Comparison of ENCODE assay signal across 8 cellular contexts in genomic region chr22:15684695-15685094, GRCh38.
DNase-seq lines count a peak whose midpoint lies in the region; ATAC-seq lines count a peak whose summit lies in the region.
"Not testable (repeated sequence)": the region's sequence is repeated elsewhere in the genome, so short reads cannot be mapped to it uniquely, and the experiment has no call there.

No MANE protein-coding gene starts in this region.

- not testable (repeated sequence) for H3K4me1 Mint-ChIP-seq in stimulated activated naive B cell treated with anti-CD40 and anti-IgM and Interleukin-4, amounts not matched to agents 10 μg/mL and 1 μg/mL and 100 μg/mL, for 72 hours

- DNase-seq in stimulated activated naive B cell treated with anti-CD40 and anti-IgM and Interleukin-4, amounts not matched to agents 10 μg/mL and 1 μg/mL and 100 μg/mL, for 72 hours, result not testable (repeated sequence)

- not testable (repeated sequence) for H3K27me3 Mint-ChIP-seq in stimulated activated naive B cell treated with anti-CD40 and anti-IgM and Interleukin-4, amounts not matched to agents 10 μg/mL and 1 μg/mL and 100 μg/mL, for 72 hours

- not testable (repeated sequence) for H3K4me3 Mint-ChIP-seq in stimulated activated naive B cell treated with anti-CD40 and anti-IgM and Interleukin-4, amounts not matched to agents 10 μg/mL and 1 μg/mL and 100 μg/mL, for 72 hours

- not testable (repeated sequence) for H3K27ac Mint-ChIP-seq in stimulated activated naive B cell treated with anti-CD40 and anti-IgM and Interleukin-4, amounts not matched to agents 10 μg/mL and 1 μg/mL and 100 μg/mL, for 72 hours

- not testable (repeated sequence) for H3K36me3 Mint-ChIP-seq in stimulated activated naive B cell treated with anti-CD40 and anti-IgM and Interleukin-4, amounts not matched to agents 10 μg/mL and 1 μg/mL and 100 μg/mL, for 72 hours

- ATAC-seq in GM18502 (IDR thresholded peaks at IDR 0.05; ENCODE audit: poor library complexity, unreplicated experiment) (peak; percentile 89), GM18867 (IDR thresholded peaks at IDR 0.05; ENCODE audit: unreplicated experiment) (peak; percentile 85), GM19397 (IDR thresholded peaks at IDR 0.05; ENCODE audit: unreplicated experiment) (peak; percentile 55), GM21515 (IDR thresholded peaks at IDR 0.05; ENCODE audit: unreplicated experiment) (peak; percentile 60), HG02759 (IDR thresholded peaks at IDR 0.05; ENCODE audit: unreplicated experiment) (peak; percentile 75), HG03175 (IDR thresholded peaks at IDR 0.05; ENCODE audit: unreplicated experiment) (peak; percentile 90), HG03442 (IDR thresholded peaks at IDR 0.05; ENCODE audit: unreplicated experiment) (peak; percentile 62)
- peak; percentile 68 to 82 for ATAC-seq in stimulated activated naive B cell treated with anti-CD40 and anti-IgM and Interleukin-4, amounts not matched to agents 10 μg/mL and 1 μg/mL and 100 μg/mL, for 72 hours (replicated peaks)

- not testable (repeated sequence) for H3K9me3 Mint-ChIP-seq in stimulated activated naive B cell treated with anti-CD40 and anti-IgM and Interleukin-4, amounts not matched to agents 10 μg/mL and 1 μg/mL and 100 μg/mL, for 72 hours
